22 cellular contexts compared by ENCODE assay signal in the genomic region with DNA sequence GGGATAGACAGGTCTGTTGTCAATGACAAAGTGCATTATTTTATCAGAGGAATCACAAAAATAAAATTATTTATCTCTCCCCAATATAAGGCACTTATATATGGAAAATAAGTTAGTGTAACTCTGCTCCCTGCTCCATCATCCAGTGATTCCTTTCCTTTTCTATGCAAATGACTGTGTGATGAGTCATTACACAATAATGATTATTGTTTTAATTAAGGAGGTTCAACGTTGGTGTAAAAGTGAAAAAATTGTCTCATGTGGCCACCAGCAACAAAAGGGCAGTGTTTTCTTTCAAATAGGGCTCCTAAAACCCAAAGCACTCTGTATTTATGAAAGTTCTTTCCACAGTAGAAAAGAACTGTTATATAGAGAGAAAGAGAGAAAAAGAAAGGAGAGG. TPM values are rescaled to one million over a fixed set of nuclear protein-coding genes. Genes with fewer than 3 reads are reported as not detected.
DNase-seq lines count a peak whose midpoint lies in the region; FAIRE-seq and TF ChIP-seq lines count a peak whose summit lies in the region.
"Had no signal": no experiment of that assay in that cellular context is flagged by ENCODE, and none has a peak within 500 bp of the region (broad histone marks: within the 10 kb centered on the region; RNA-seq: fewer than 3 reads in every experiment).

No MANE protein-coding gene starts in this region.

- peaks cover 30% of the 10 kb centered on the region for H3K36me3 Mint-ChIP-seq in osteocyte (ENCODE audit: unreplicated experiment)
- H3K36me3 Mint-ChIP-seq: activated naive CD4-positive, alpha-beta T cell treated with anti-CD3 and anti-CD28 coated beads, Interleukin-2, amount 50 U/mL, for 24 hours; memory B cell; naive B cell had no signal

- no peak for FAIRE-seq in small intestine (lab: Jason Lieb, UNC)

- H3K4me1 ChIP-seq in GM23248 (ENCODE audit: insufficient read depth) (peaks cover 49% of the 10 kb centered on the region), PC-9 (replicated peaks; ENCODE audit: insufficient read depth) (no peaks in the 10 kb centered on the region; the same call in 1 of the 2 replicates), small intestine (ENCODE audit: control insufficient read depth in 2 of 2, insufficient read depth in 1 of 2, low read depth in 1 of 2, low read length in 1 of 2) (no peaks in the 10 kb centered on the region), SJCRH30 (no peaks in the 10 kb centered on the region)

- H3K9me3 ChIP-seq in GM23248 (ENCODE audit: low read depth) (no peaks in the 10 kb centered on the region), PC-9 (ENCODE audit: insufficient read depth, low read depth) (no peaks in the 10 kb centered on the region), small intestine (ENCODE audit: control insufficient read depth, low read depth) (no peaks in the 10 kb centered on the region), SJCRH30 (replicated peaks) (no peaks in the 10 kb centered on the region)
- H3K9me3 ChIP-seq: body of pancreas, gastroesophageal sphincter had no signal

- 0% methylated on average over 1 of the region's 1 CpG for WGBS in GM23248 (ENCODE audit: low coverage in 1 of 2, low lambda C conversion rate in 2 of 2, missing lambda C conversion rate in 2 of 2), 2 experiments
- WGBS in small intestine, 3 donors: 0 to 27% (median 9%) methylated on average over 1 of the region's 1 CpG

- H3K27me3 ChIP-seq in GM23248 (replicated peaks; ENCODE audit: insufficient read depth) (no peaks in the 10 kb centered on the region), PC-9 (ENCODE audit: insufficient read depth, low read depth) (no peaks in the 10 kb centered on the region), small intestine (ENCODE audit: control insufficient read depth in 2 of 2, insufficient read depth in 2 of 2, low read length in 2 of 2) (no peaks in the 10 kb centered on the region), SJCRH30 (no peaks in the 10 kb centered on the region)
- H3K27me3 ChIP-seq: body of pancreas, gastroesophageal sphincter had no signal

- H3K79me2 ChIP-seq in GM23248 (ENCODE audit: insufficient read depth) (no peaks in the 10 kb centered on the region), PC-9 (ENCODE audit: low read depth) (peaks cover 81% of the 10 kb centered on the region)

- no peaks in the 10 kb centered on the region for H3K9me2 ChIP-seq in GM23248 (ENCODE audit: insufficient read depth)
- H3K9me2 ChIP-seq in PC-9 (ENCODE audit: insufficient read depth): no peaks in the 10 kb centered on the region

- H3K9me3 Mint-ChIP-seq in osteocyte (ENCODE audit: unreplicated experiment): no peaks in the 10 kb centered on the region
- H3K9me3 Mint-ChIP-seq: activated naive CD4-positive, alpha-beta T cell treated with anti-CD3 and anti-CD28 coated beads, Interleukin-2, amount 50 U/mL, for 24 hours; memory B cell; naive B cell; stimulated activated naive CD8-positive, alpha-beta T cell treated with anti-CD3 and anti-CD28 coated beads, Interleukin-15, amount 100 ng/mL, for 72 hours; type B pancreatic cell had no signal

- peak overlapping the region; percentile 27 for H3K9ac ChIP-seq in GM23248

- in situ Hi-C loops in GM23248 (cut with MboI): no loop called here

- peak overlapping the region; percentile 47 for H3K4me2 ChIP-seq in GM23248 (ENCODE audit: unreplicated experiment)
- H3K4me2 ChIP-seq in PC-9: no peak overlapping the region

- no peak for TF ChIP-seq CTCF in PC-9 (conservative IDR thresholded peaks at IDR 0.05)
- TF ChIP-seq CTCF in osteocyte (IDR thresholded peaks at IDR 0.05): no peak

- H2AFZ ChIP-seq in GM23248 (no peak overlapping the region; the same call in 1 of the 2 replicates), PC-9 (no peak overlapping the region)

- H4K20me1 ChIP-seq in GM23248 (ENCODE audit: insufficient read depth) (no peaks in the 10 kb centered on the region), PC-9 (ENCODE audit: insufficient read depth) (peaks cover 4% of the 10 kb centered on the region; the same call in 1 of the 2 replicates)

- H3K27ac ChIP-seq in GM23248 (peak overlapping the region; percentile 41), PC-9 (0 out of 2 replicates have a peak overlapping the region, but pooled peaks have one; percentile 26), small intestine (ENCODE audit: low read depth in 1 of 2, low read length in 1 of 2) (no peak overlapping the region), SJCRH30 (no peak overlapping the region)
- H3K27ac ChIP-seq: body of pancreas, epithelial cell of prostate, gastroesophageal sphincter had no signal

- intact Hi-C loops in PC-9 (cut with micrococcal nuclease; ENCODE audit: unreplicated experiment): no loop called here

- POLR2A ChIA-PET in PC-9 (lab: Charles Lee; ENCODE audit: unreplicated experiment): no interaction called here

- H3K36me3 ChIP-seq in GM23248 (ENCODE audit: low read depth) (peaks cover 31% of the 10 kb centered on the region), PC-9 (ENCODE audit: low read depth) (peaks cover 65% of the 10 kb centered on the region), small intestine (ENCODE audit: control insufficient read depth in 2 of 2, insufficient read depth in 2 of 2, low read length in 2 of 2) (no peaks in the 10 kb centered on the region), SJCRH30 (no peaks in the 10 kb centered on the region)
- H3K36me3 ChIP-seq: gastroesophageal sphincter had no signal

- H3K4me3 ChIP-seq in GM23248 (0 out of 2 replicates have a peak overlapping the region, but pooled peaks have one; percentile 10), PC-9 (no peak overlapping the region), small intestine (ENCODE audit: low read depth in 1 of 2, low read length in 2 of 2) (no peak overlapping the region), SJCRH30 (no peak overlapping the region)
- H3K4me3 ChIP-seq: body of pancreas, gastroesophageal sphincter had no signal

- H3F3A ChIP-seq in GM23248 (ENCODE audit: insufficient read depth): peaks cover 22% of the 10 kb centered on the region
- H3F3A ChIP-seq in PC-9 (ENCODE audit: insufficient read depth, low read depth): no peaks in the 10 kb centered on the region; the same call in 1 of the 2 replicates

- peak overlapping the region; percentile 67 for H3K27ac Mint-ChIP-seq in osteocyte (ENCODE audit: unreplicated experiment)
- H3K27ac Mint-ChIP-seq: activated naive CD4-positive, alpha-beta T cell treated with anti-CD3 and anti-CD28 coated beads, Interleukin-2, amount 50 U/mL, for 24 hours; memory B cell; naive B cell; stimulated activated naive CD8-positive, alpha-beta T cell treated with anti-CD3 and anti-CD28 coated beads, Interleukin-15, amount 100 ng/mL, for 72 hours; type B pancreatic cell had no signal

- DNase-seq in GM23248: peak; percentile 41
- no peak for DNase-seq in PC-9
- peak; percentile 54 for DNase-seq in dermis blood vessel endothelial cell
- DNase-seq in osteocyte (ENCODE audit: extremely low spot score, unreplicated experiment): no peak
- no peak for DNase-seq in small intestine
- no peak for DNase-seq in SJCRH30
- no peak for DNase-seq in activated effector memory CD4-positive, alpha-beta T cell treated with Interleukin-2 at 50 U/mL for 16 hours
- DNase-seq: activated T-cell treated with anti-CD3 and anti-CD28 coated beads, Interleukin-2, amount 50 U/mL, for 48 hours; body of pancreas; cortex of kidney; GDM1; naive B cell; NCI-H1436 treated with DMSO at 0.1 percent for 48 hours; NCI-H2171; NCI-H748 treated with DMSO at 0.1 percent for 48 hours; stimulated activated CD4-positive, alpha-beta T cell treated with anti-CD3 and anti-CD28 coated beads, Interleukin-2, amount 100 ng/mL, for 24 hours; stimulated activated naive CD8-positive, alpha-beta T cell treated with anti-CD3 and anti-CD28 coated beads, Interleukin-15, amount 100 ng/mL, for 72 hours had no signal

- peaks cover 58% of the 10 kb centered on the region for H3K4me1 Mint-ChIP-seq in osteocyte (ENCODE audit: unreplicated experiment)
- H3K4me1 Mint-ChIP-seq: activated naive CD4-positive, alpha-beta T cell treated with anti-CD3 and anti-CD28 coated beads, Interleukin-2, amount 50 U/mL, for 24 hours; memory B cell; naive B cell; stimulated activated naive CD8-positive, alpha-beta T cell treated with anti-CD3 and anti-CD28 coated beads, Interleukin-15, amount 100 ng/mL, for 72 hours had no signal

- CTCF ChIA-PET in PC-9 (lab: Charles Lee): no interaction called here

- H3K4me3 Mint-ChIP-seq in osteocyte (ENCODE audit: unreplicated experiment): peak overlapping the region; percentile 34
- H3K4me3 Mint-ChIP-seq: activated naive CD4-positive, alpha-beta T cell treated with anti-CD3 and anti-CD28 coated beads, Interleukin-2, amount 50 U/mL, for 24 hours; memory B cell; naive B cell; stimulated activated naive CD8-positive, alpha-beta T cell treated with anti-CD3 and anti-CD28 coated beads, Interleukin-15, amount 100 ng/mL, for 72 hours; type B pancreatic cell had no signal

- no peaks in the 10 kb centered on the region for H3K27me3 Mint-ChIP-seq in osteocyte (ENCODE audit: unreplicated experiment)
- H3K27me3 Mint-ChIP-seq: activated naive CD4-positive, alpha-beta T cell treated with anti-CD3 and anti-CD28 coated beads, Interleukin-2, amount 50 U/mL, for 24 hours; memory B cell; stimulated activated naive CD8-positive, alpha-beta T cell treated with anti-CD3 and anti-CD28 coated beads, Interleukin-15, amount 100 ng/mL, for 72 hours; type B pancreatic cell had no signal

- no TSS peak for BruUV-seq in PC-9 (replicated peaks; lab: Mats Ljungman, UMichigan)

RNA-seq across cellular contexts. Expression of gene SLC7A11, which starts 16.7 kb away (rescaled TPM):
- 67.2 and 72.3 TPM in 2 replicates for total RNA-seq in GM23248 (2014; rRNA removed; shearing (Covaris generic))
- polyA plus RNA-seq in GM23248 (2016; fragmentation: Nextera tagmentation; extraction: Ambion mirVana): 19.6 and 20.6 TPM in 2 replicates
- total RNA-seq in PC-9 (2021): 110 and 187 TPM in 2 replicates
- total RNA-seq in dermis blood vessel endothelial cell: 16.5 and 46.1 TPM in 2 replicates
- total RNA-seq in osteocyte: 26.5 and 29.1 TPM in 2 replicates
- 1 to 10 TPM in 1 of 3 donors, under 1 TPM in 2; 0.22 to 5.6 (median 0.54) TPM for polyA plus RNA-seq in small intestine
- 1.2 and 2.1 TPM in 2 replicates for total RNA-seq in SJCRH30 (2014; rRNA removed; shearing (Covaris generic))

Comparison
In these comparisons a context has a peak if more than half of its experiments do, and no peak if none do; other contexts are left out.
1. DNase-seq: peak in GM23248 (single experiment) and dermis blood vessel endothelial cell (single experiment); none in PC-9 (0 of 2), osteocyte (single experiment), small intestine (single experiment), SJCRH30 (0 of 2) and activated effector memory CD4-positive, alpha-beta T cell treated with Interleukin-2 at 50 U/mL for 16 hours (single experiment).
2. H3K27ac ChIP-seq: peak in GM23248 (single experiment) and PC-9 (single experiment); none in small intestine (0 of 2) and SJCRH30 (single experiment).